ENCODE assay signal across 14 cellular contexts in the genomic region with DNA sequence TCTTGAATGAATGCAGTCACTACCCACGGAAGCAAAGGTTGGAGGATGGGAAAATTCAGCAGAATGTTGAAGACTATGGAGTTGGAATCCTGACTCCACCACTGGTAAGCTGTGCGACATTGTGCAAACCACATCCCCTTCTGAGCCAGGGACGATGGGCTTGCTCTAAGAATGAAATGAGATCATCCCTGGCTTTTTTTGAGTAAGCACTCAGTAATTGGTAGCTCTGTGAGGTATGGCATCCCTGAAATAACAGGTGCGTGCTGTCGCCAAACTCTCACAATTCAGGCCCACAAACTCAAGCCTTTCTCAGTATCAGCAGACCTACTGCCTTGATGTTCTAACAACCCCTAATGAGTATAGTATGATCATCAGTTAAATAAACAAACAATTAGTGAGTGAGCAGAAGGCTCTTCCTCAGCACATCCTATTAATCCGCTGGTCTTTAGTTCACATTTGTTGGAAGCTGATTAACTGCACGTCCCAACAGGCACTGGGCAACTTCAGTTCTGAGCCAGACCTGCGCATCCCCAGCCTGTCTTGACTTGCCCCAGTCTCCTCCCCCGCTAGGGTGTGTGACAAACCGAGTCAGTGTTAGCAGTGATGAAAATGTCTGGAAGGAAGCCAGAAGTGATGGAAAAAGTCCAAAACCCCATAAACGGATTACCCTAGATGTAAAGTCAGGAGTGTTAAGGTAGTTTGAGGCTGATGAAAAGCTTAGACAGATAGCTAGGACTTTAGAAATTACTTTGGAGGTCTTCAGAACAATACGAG.
DNase-seq lines count a peak whose midpoint lies in the region; ATAC-seq and TF ChIP-seq lines count a peak whose summit lies in the region.
"Had no signal": no experiment of that assay in that cellular context is flagged by ENCODE, and none has a peak within 500 bp of the region (broad histone marks: within the 10 kb centered on the region; RNA-seq: fewer than 3 reads in every experiment).

No MANE protein-coding gene starts in this region.

- H4K20me1 ChIP-seq in SK-N-SH (ENCODE audit: insufficient read depth), result no peaks in the 10 kb centered on the region

- no peaks in the 10 kb centered on the region for H3K9me3 Mint-ChIP-seq in immature natural killer cell

- H3K36me3 ChIP-seq in SK-N-SH (replicated peaks in 1 of 2; ENCODE audit: control insufficient read depth in 1 of 2, insufficient read depth in 2 of 2, low read length in 1 of 2) (no peaks in the 10 kb centered on the region), breast epithelium (no peaks in the 10 kb centered on the region)
- H3K36me3 ChIP-seq: upper lobe of right lung had no signal

- no peaks in the 10 kb centered on the region for H3K79me2 ChIP-seq in SK-N-SH (ENCODE audit: insufficient read depth)

- no peak for TF ChIP-seq CTCF in SK-N-SH (IDR thresholded peaks at IDR 0.05)
- TF ChIP-seq CTCF in breast epithelium (IDR thresholded peaks at IDR 0.05), result no peak

- H3K4me3 ChIP-seq in SK-N-SH (ENCODE audit: low read depth in 2 of 2, low read length in 1 of 2) (no peak overlapping the region), breast epithelium (no peak overlapping the region)
- H3K4me3 ChIP-seq: A549, dorsolateral prefrontal cortex, upper lobe of right lung had no signal

- no peak overlapping the region for H3K4me2 ChIP-seq in SK-N-SH
- H3K4me2 ChIP-seq: A549 had no signal

- intact Hi-C loops in breast epithelium (cut with DNase I; ENCODE audit: low total_unique reads), result no loop called here

- H3K27me3 ChIP-seq in SK-N-SH (ENCODE audit: insufficient read depth) (no peaks in the 10 kb centered on the region), breast epithelium (no peaks in the 10 kb centered on the region)
- H3K27me3 ChIP-seq: dorsolateral prefrontal cortex had no signal

- no peaks in the 10 kb centered on the region for H3K9me2 ChIP-seq in SK-N-SH

- H3K27me3 Mint-ChIP-seq in immature natural killer cell (ENCODE audit: low read depth in 3 of 3), result peaks cover under 1 to 5% (median 2%) of the 10 kb centered on the region in 3 donors

- DNase-seq in SK-N-SH, result peak; percentile 30
- DNase-seq in NCI-H446 treated with DMSO at 0.1 percent for 48 hours (lab: John Stamatoyannopoulos, UW), result peak; percentile 99
- peak in 1 of 2 donors; percentile 80 for DNase-seq in breast epithelium (ENCODE audit: low spot score in 2 of 2)
- DNase-seq in 8988T, result no peak
- no peak for DNase-seq in immature natural killer cell
- DNase-seq: activated gamma-delta T cell; CD4-positive, alpha-beta memory T cell; dorsolateral prefrontal cortex; stimulated activated naive CD4-positive, alpha-beta T cell treated with Interleukin-2 at 50 U/mL for 16 hours; upper lobe of right lung had no signal

- TF ChIP-seq RAD21 in SK-N-SH (IDR thresholded peaks at IDR 0.05; ENCODE audit: low read length), result no peak

- peaks cover 0 to 13% of the 10 kb centered on the region in 2 donors for H3K4me1 Mint-ChIP-seq in immature natural killer cell

- H3K36me3 Mint-ChIP-seq in immature natural killer cell, result no peaks in the 10 kb centered on the region
- H3K36me3 Mint-ChIP-seq: CD4-positive, alpha-beta memory T cell had no signal

- ATAC-seq in SK-N-SH treated with all-trans-retinoic acid at 6 μM for 48 hours (no peak), GM18909 (IDR thresholded peaks at IDR 0.05; ENCODE audit: poor library complexity, unreplicated experiment) (no peak), GM21576 (IDR thresholded peaks at IDR 0.05; ENCODE audit: unreplicated experiment) (no peak)
- ATAC-seq: A549, upper lobe of right lung had no signal

- no peak overlapping the region for H2AFZ ChIP-seq in SK-N-SH (ENCODE audit: low read depth)

- H3K4me1 ChIP-seq in SK-N-SH (ENCODE audit: control insufficient read depth in 1 of 2, insufficient read depth in 2 of 2, low read depth in 1 of 2, low read length in 1 of 2) (peaks cover 0 to 59% of the 10 kb centered on the region in 2 experiments; a peak in 3 of 4 replicates), breast epithelium (no peaks in the 10 kb centered on the region)
- H3K4me1 ChIP-seq: A549, upper lobe of right lung had no signal

- 30% methylated on average over 11 of the region's 12 CpGs for WGBS in SK-N-SH (ENCODE audit: low lambda C conversion rate)

- no peak overlapping the region for H3K4me3 Mint-ChIP-seq in immature natural killer cell
- H3K4me3 Mint-ChIP-seq: CD4-positive, alpha-beta memory T cell had no signal

- no peak overlapping the region for H3K27ac Mint-ChIP-seq in immature natural killer cell
- H3K27ac Mint-ChIP-seq: CD4-positive, alpha-beta memory T cell had no signal

- POLR2A ChIA-PET in SK-N-SH (lab: Yijun Ruan, JAX), result interaction anchor here (0.6 kb wide), 1 partner anchor 14 kb away, joined by 3 read pairs; no protein-coding TSS in a partner anchor

- H3K27ac ChIP-seq in SK-N-SH (ENCODE audit: low read depth in 2 of 2, low read length in 1 of 2), result peak overlapping the region in 1 of 2 experiments; percentile 18; a peak in 1 of 4 replicates
- H3K27ac ChIP-seq in breast epithelium, result peak overlapping the region; percentile 20 to 33
- H3K27ac ChIP-seq: A549, dorsolateral prefrontal cortex, upper lobe of right lung had no signal

- H3K9ac ChIP-seq in SK-N-SH, result no peak overlapping the region

- no peak for TF ChIP-seq POLR2A in breast epithelium (IDR thresholded peaks at IDR 0.05)

- CTCF ChIA-PET in SK-N-SH (lab: Yijun Ruan, JAX), result interaction anchor here (0.6 to 2.3 kb wide), 6 partner anchors 29 to 236 kb away, joined by 3 to 10 read pairs (median 4); a partner anchor contains a TSS

- no peaks in the 10 kb centered on the region for H3K9me3 ChIP-seq in SK-N-SH
- H3K9me3 ChIP-seq in breast epithelium, result no peaks in the 10 kb centered on the region
- H3K9me3 ChIP-seq: A549, upper lobe of right lung had no signal

- no peak for TF ChIP-seq EP300 in SK-N-SH (IDR thresholded peaks at IDR 0.05; ENCODE audit: borderline replicate concordance in 1 of 2, low read depth in 1 of 2, low read length in 1 of 2)

- H3F3A ChIP-seq in SK-N-SH (replicated peaks; ENCODE audit: insufficient read depth), result no peaks in the 10 kb centered on the region

TF ChIP-seq in SK-N-SH, 30 proteins besides CTCF, POLR2A, EP300 and RAD21 (continues in another document):
- TF ChIP-seq, protein P1, sequence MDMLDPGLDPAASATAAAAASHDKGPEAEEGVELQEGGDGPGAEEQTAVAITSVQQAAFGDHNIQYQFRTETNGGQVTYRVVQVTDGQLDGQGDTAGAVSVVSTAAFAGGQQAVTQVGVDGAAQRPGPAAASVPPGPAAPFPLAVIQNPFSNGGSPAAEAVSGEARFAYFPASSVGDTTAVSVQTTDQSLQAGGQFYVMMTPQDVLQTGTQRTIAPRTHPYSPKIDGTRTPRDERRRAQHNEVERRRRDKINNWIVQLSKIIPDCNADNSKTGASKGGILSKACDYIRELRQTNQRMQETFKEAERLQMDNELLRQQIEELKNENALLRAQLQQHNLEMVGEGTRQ (IDR thresholded peaks at IDR 0.05; ENCODE audit: borderline replicate concordance, low read depth, low read length), result no peak
- TF ChIP-seq, protein P2, sequence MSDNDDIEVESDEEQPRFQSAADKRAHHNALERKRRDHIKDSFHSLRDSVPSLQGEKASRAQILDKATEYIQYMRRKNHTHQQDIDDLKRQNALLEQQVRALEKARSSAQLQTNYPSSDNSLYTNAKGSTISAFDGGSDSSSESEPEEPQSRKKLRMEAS (IDR thresholded peaks at IDR 0.05; ENCODE audit: low read depth), result no peak
- TF ChIP-seq ELF1 (IDR thresholded peaks at IDR 0.05) (no peak), GABPA (IDR thresholded peaks at IDR 0.05; ENCODE audit: low read depth) (no peak)

TF ChIP-seq in SK-N-SH treated with all-trans-retinoic acid at 6 μM for 48 hours, 23 proteins besides CTCF, POLR2A, EP300 and RAD21:
- TF ChIP-seq ZFP3 (CRISPR knock-in tag; IDR thresholded peaks at IDR 0.05) (no peak), ARNTL (CRISPR knock-in tag; IDR thresholded peaks at IDR 0.05; ENCODE audit: borderline replicate concordance, low read depth) (no peak), ISL1 (CRISPR knock-in tag; IDR thresholded peaks at IDR 0.05) (no peak)
- TF ChIP-seq, protein P3, sequence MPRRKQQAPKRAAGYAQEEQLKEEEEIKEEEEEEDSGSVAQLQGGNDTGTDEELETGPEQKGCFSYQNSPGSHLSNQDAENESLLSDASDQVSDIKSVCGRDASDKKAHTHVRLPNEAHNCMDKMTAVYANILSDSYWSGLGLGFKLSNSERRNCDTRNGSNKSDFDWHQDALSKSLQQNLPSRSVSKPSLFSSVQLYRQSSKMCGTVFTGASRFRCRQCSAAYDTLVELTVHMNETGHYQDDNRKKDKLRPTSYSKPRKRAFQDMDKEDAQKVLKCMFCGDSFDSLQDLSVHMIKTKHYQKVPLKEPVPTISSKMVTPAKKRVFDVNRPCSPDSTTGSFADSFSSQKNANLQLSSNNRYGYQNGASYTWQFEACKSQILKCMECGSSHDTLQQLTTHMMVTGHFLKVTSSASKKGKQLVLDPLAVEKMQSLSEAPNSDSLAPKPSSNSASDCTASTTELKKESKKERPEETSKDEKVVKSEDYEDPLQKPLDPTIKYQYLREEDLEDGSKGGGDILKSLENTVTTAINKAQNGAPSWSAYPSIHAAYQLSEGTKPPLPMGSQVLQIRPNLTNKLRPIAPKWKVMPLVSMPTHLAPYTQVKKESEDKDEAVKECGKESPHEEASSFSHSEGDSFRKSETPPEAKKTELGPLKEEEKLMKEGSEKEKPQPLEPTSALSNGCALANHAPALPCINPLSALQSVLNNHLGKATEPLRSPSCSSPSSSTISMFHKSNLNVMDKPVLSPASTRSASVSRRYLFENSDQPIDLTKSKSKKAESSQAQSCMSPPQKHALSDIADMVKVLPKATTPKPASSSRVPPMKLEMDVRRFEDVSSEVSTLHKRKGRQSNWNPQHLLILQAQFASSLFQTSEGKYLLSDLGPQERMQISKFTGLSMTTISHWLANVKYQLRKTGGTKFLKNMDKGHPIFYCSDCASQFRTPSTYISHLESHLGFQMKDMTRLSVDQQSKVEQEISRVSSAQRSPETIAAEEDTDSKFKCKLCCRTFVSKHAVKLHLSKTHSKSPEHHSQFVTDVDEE (CRISPR knock-in tag; IDR thresholded peaks at IDR 0.05), result no peak

Comparison
In these comparisons a context has a peak if more than half of its experiments do, and no peak if none do; other contexts are left out.
1. DNase-seq: peak in SK-N-SH (single experiment) and NCI-H446 treated with DMSO at 0.1 percent for 48 hours (single experiment); none in 8988T (single experiment) and immature natural killer cell (0 of 3).